ENCODE assay signal across 16 cellular contexts in the genomic region with DNA sequence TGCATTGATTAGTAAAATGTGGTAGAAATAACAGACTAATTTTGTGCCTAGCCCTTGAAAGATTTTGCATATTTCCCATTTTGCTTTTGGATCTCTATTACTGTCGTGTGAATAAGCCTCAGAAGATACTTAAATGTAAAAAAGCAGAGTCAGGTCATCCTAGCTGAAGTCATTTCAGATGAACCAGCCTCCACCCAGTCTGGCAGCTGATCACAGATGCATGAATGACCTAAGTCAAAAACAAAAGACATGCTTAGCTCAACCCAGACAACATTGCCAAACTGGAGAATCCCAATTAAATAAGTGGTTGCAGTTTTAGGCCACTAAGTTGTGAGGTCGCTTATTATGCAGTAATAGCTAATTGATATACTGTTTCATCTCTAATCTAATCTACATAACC.
A peak's percentile ranks its signal among the peaks of the same experiment; 100 is the strongest.
DNase-seq lines count a peak whose midpoint lies in the region; ATAC-seq, FAIRE-seq and TF ChIP-seq lines count a peak whose summit lies in the region.
"Had no signal": no experiment of that assay in that cellular context is flagged by ENCODE, and none has a peak within 500 bp of the region (broad histone marks: within the 10 kb centered on the region; RNA-seq: fewer than 3 reads in every experiment).

No MANE protein-coding gene starts in this region.

- no peaks in the 10 kb centered on the region for H3K9me2 ChIP-seq in GM23248 (ENCODE audit: insufficient read depth)

- ATAC-seq in GM18909 (IDR thresholded peaks at IDR 0.05; ENCODE audit: poor library complexity, unreplicated experiment): no peak
- ATAC-seq: CD8-positive, alpha-beta T cell; GM12878; Panc1 had no signal

- no peaks in the 10 kb centered on the region for H3K79me2 ChIP-seq in GM23248 (ENCODE audit: insufficient read depth)

- peaks cover 8% of the 10 kb centered on the region; the same call in 1 of the 2 replicates for H3F3A ChIP-seq in GM23248 (ENCODE audit: insufficient read depth)

- H3K4me2 ChIP-seq in GM23248 (ENCODE audit: unreplicated experiment): no peak overlapping the region
- H3K4me2 ChIP-seq: BLaER1 treated with 17β-estradiol and CSF1 and Interleukin-3, amounts not matched to agents 10 nM and 100 nM had no signal

- peaks cover 4% of the 10 kb centered on the region; the same call in 1 of the 2 replicates for H3K27me3 ChIP-seq in GM23248 (replicated peaks; ENCODE audit: insufficient read depth)
- H3K27me3 ChIP-seq: BLaER1 treated with 17β-estradiol and CSF1 and Interleukin-3, amounts not matched to agents 10 nM and 100 nM; SJCRH30 had no signal

- no peak overlapping the region for H3K4me3 ChIP-seq in GM23248
- H3K4me3 ChIP-seq: BLaER1 treated with 17β-estradiol and CSF1 and Interleukin-3, amounts not matched to agents 10 nM and 100 nM; GM12878; SJCRH30 had no signal

- H3K27ac ChIP-seq in GM23248: no peak overlapping the region
- H3K27ac ChIP-seq: BLaER1 treated with 17β-estradiol and CSF1 and Interleukin-3, amounts not matched to agents 10 nM and 100 nM; SJCRH30 had no signal

- H3K9ac ChIP-seq in GM23248: no peak overlapping the region
- H3K9ac ChIP-seq: BLaER1 treated with 17β-estradiol and CSF1 and Interleukin-3, amounts not matched to agents 10 nM and 100 nM had no signal

- in situ Hi-C loops in GM23248 (cut with MboI): no loop called here

- no peaks in the 10 kb centered on the region for H4K20me1 ChIP-seq in GM23248 (ENCODE audit: insufficient read depth)
- H4K20me1 ChIP-seq: BLaER1 treated with 17β-estradiol and CSF1 and Interleukin-3, amounts not matched to agents 10 nM and 100 nM had no signal

- no peak for TF ChIP-seq POLR2A in GM12891 (IDR thresholded peaks at IDR 0.05; ENCODE audit: low read depth, low read length)

- H3K36me3 ChIP-seq in GM23248 (ENCODE audit: low read depth): no peaks in the 10 kb centered on the region
- H3K36me3 ChIP-seq: BLaER1 treated with 17β-estradiol and CSF1 and Interleukin-3, amounts not matched to agents 10 nM and 100 nM; SJCRH30 had no signal

- DNase-seq in GM23248 (peak; percentile 47), NCI-H69 (lab: John Stamatoyannopoulos, UW) (peak; percentile 15), glomerular visceral epithelial cell (ENCODE audit: extremely low spot score) (peak; percentile 16), renal cortical epithelial cell (ENCODE audit: low read depth) (peak; percentile 67), GM12891 (ENCODE audit: insufficient read length, low spot score) (no peak)
- DNase-seq in activated CD4-positive, alpha-beta T cell treated with anti-CD3 and anti-CD28 coated beads for 4 hours: no peak
- DNase-seq: CD8-positive, alpha-beta T cell; EL; GOT3; KBM-7; NCI-H187; SJCRH30 had no signal

- H3K9me3 ChIP-seq in GM23248 (ENCODE audit: low read depth): no peaks in the 10 kb centered on the region
- H3K9me3 ChIP-seq: BLaER1 treated with 17β-estradiol and CSF1 and Interleukin-3, amounts not matched to agents 10 nM and 100 nM; SJCRH30 had no signal

- no peak overlapping the region for H2AFZ ChIP-seq in GM23248

- FAIRE-seq in GM12891 (lab: Jason Lieb, UNC): no peak
- FAIRE-seq: GM12878 had no signal

- H3K4me1 ChIP-seq in GM23248 (ENCODE audit: insufficient read depth): no peaks in the 10 kb centered on the region
- H3K4me1 ChIP-seq: BLaER1 treated with 17β-estradiol and CSF1 and Interleukin-3, amounts not matched to agents 10 nM and 100 nM; SJCRH30 had no signal

- 3 to 12% methylated on average over 2 of the region's 2 CpGs for WGBS in GM23248 (ENCODE audit: low coverage in 1 of 2, low lambda C conversion rate in 2 of 2, missing lambda C conversion rate in 2 of 2), 2 experiments

TF ChIP-seq in GM12891, 5 proteins besides CTCF, POLR2A, EP300 and RAD21:
- TF ChIP-seq POU2F2 (IDR thresholded peaks at IDR 0.05; ENCODE audit: low read depth, low read length) (no peak), TAF1 (IDR thresholded peaks at IDR 0.05; ENCODE audit: low read depth, low read length) (no peak), SPI1 (IDR thresholded peaks at IDR 0.05; ENCODE audit: low read depth, low read length) (no peak), PAX5 (IDR thresholded peaks at IDR 0.05; ENCODE audit: insufficient read depth, low read length, severe bottlenecking) (no peak), POLR2AphosphoS5 (IDR thresholded peaks at IDR 0.05; ENCODE audit: low read depth, low read length) (no peak)

Comparison
In these comparisons a context has a peak if more than half of its experiments do, and no peak if none do; other contexts are left out.
1. DNase-seq: peak in GM23248 (single experiment), NCI-H69 (single experiment), glomerular visceral epithelial cell (single experiment) and renal cortical epithelial cell (single experiment); none in GM12891 (single experiment) and activated CD4-positive, alpha-beta T cell treated with anti-CD3 and anti-CD28 coated beads for 4 hours (0 of 2).